Comparison of ENCODE assay signal across 13 cellular contexts in the genomic region with DNA sequence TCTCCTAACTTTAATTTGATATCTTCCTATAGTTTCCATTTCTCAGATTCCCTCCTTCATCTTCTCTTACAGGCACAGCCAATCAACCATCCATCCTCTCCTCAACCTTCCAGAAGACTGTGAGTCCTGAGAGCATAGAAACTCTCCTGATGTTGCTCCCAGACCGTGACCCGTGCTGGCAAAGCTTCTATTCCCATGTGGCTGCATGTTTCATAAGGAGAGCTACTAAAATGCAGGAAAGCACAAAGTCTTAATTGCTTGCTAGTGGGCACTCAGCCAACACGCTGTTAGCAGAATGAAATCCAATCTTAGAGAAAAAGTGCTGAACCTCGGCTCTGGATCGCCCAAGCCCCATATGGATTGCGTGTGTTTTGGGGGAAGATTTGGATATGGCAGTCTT.
DNase-seq lines count a peak whose midpoint lies in the region; ATAC-seq and TF ChIP-seq lines count a peak whose summit lies in the region.
"Had no signal": no experiment of that assay in that cellular context is flagged by ENCODE, and none has a peak within 500 bp of the region (broad histone marks: within the 10 kb centered on the region; RNA-seq: fewer than 3 reads in every experiment).

No MANE protein-coding gene starts in this region.

- peak; percentile 68 to 84 for ATAC-seq in right cardiac atrium
- ATAC-seq in HG03175 (IDR thresholded peaks at IDR 0.05; ENCODE audit: unreplicated experiment), result no peak
- ATAC-seq in GM18867 (IDR thresholded peaks at IDR 0.05; ENCODE audit: unreplicated experiment), result no peak
- ATAC-seq: SK-N-SH treated with all-trans-retinoic acid at 6 μM for 48 hours had no signal

- H3K27ac ChIP-seq in right cardiac atrium (ENCODE audit: low read length) (no peak overlapping the region), neural progenitor cell (no peak overlapping the region), suprapubic skin (no peak overlapping the region)
- H3K27ac ChIP-seq: KMS-11, neutrophil had no signal

- no peaks in the 10 kb centered on the region for H3K79me2 ChIP-seq in neural progenitor cell (ENCODE audit: low read depth)

- no peak overlapping the region for H3K9ac ChIP-seq in neural progenitor cell
- H3K9ac ChIP-seq: KMS-11 had no signal

- TF ChIP-seq CTCF in BE2C (IDR thresholded peaks at IDR 0.05; ENCODE audit: low read depth, low read length) (no peak), neural progenitor cell (IDR thresholded peaks at IDR 0.05) (no peak), suprapubic skin (IDR thresholded peaks at IDR 0.05) (no peak)

- DNase-seq in BE2C, result peak; percentile 59
- DNase-seq in NCI-H1105 treated with DMSO at 0.1 percent for 48 hours (lab: John Stamatoyannopoulos, UW), result peak; percentile 92
- DNase-seq in NCI-H82 treated with DMSO at 0.1 percent for 48 hours (lab: John Stamatoyannopoulos, UW; ENCODE audit: unreplicated experiment), result peak; percentile 21
- DNase-seq in right cardiac atrium, result peak; percentile 82 to 90 (median 84)
- no peak for DNase-seq in neural progenitor cell (ENCODE audit: low spot score)
- no peak for DNase-seq in suprapubic skin (ENCODE audit: low spot score in 2 of 2)
- DNase-seq: activated CD4-positive, CD25-positive, alpha-beta regulatory T cell; effector CD4-positive, alpha-beta T cell had no signal

- H3K4me1 ChIP-seq in BE2C, result no peaks in the 10 kb centered on the region
- no peaks in the 10 kb centered on the region for H3K4me1 ChIP-seq in right cardiac atrium (ENCODE audit: control insufficient read depth, insufficient read depth, low read length)
- H3K4me1 ChIP-seq in neural progenitor cell, result peaks cover 13% of the 10 kb centered on the region
- no peaks in the 10 kb centered on the region for H3K4me1 ChIP-seq in suprapubic skin

- H3K4me2 ChIP-seq in neural progenitor cell, result no peak overlapping the region
- H3K4me2 ChIP-seq: KMS-11 had no signal

- H3K36me3 ChIP-seq in BE2C (no peaks in the 10 kb centered on the region), neural progenitor cell (no peaks in the 10 kb centered on the region), suprapubic skin (no peaks in the 10 kb centered on the region)
- H3K36me3 ChIP-seq: neutrophil had no signal

- no peaks in the 10 kb centered on the region for H3K27me3 Mint-ChIP-seq in neural progenitor cell (ENCODE audit: insufficient read depth, low read depth)

- H3K4me1 Mint-ChIP-seq in neural progenitor cell, result peaks cover 8% of the 10 kb centered on the region

- H3K4me3 ChIP-seq in BE2C (ENCODE audit: low read depth, low read length) (no peak overlapping the region), right cardiac atrium (ENCODE audit: low read length) (no peak overlapping the region), neural progenitor cell (no peak overlapping the region), suprapubic skin (no peak overlapping the region)

- H2AFZ ChIP-seq in neural progenitor cell (replicated peaks), result no peak overlapping the region

- no peaks in the 10 kb centered on the region for H3K36me3 Mint-ChIP-seq in neural progenitor cell

- H3K4me3 Mint-ChIP-seq in neural progenitor cell, result no peak overlapping the region

- H3K27ac Mint-ChIP-seq in neural progenitor cell, result no peak overlapping the region

- no peaks in the 10 kb centered on the region for H3K9me3 ChIP-seq in BE2C
- no peaks in the 10 kb centered on the region for H3K9me3 ChIP-seq in right cardiac atrium (ENCODE audit: control insufficient read depth, low read length)
- no peaks in the 10 kb centered on the region for H3K9me3 ChIP-seq in neural progenitor cell (ENCODE audit: low read depth)
- no peaks in the 10 kb centered on the region for H3K9me3 ChIP-seq in suprapubic skin
- H3K9me3 ChIP-seq: neutrophil had no signal

- intact Hi-C loops in right cardiac atrium (cut with DNase I), result no loop called here

- TF ChIP-seq EP300 in suprapubic skin (IDR thresholded peaks at IDR 0.05), result no peak

- H3F3A ChIP-seq in neural progenitor cell (ENCODE audit: low read depth), result no peaks in the 10 kb centered on the region

- TF ChIP-seq POLR2A in suprapubic skin (IDR thresholded peaks at IDR 0.05), result no peak

- 55% methylated on average over 6 of the region's 6 CpGs for WGBS in right cardiac atrium
- 44% methylated on average over 6 of the region's 6 CpGs for WGBS in suprapubic skin

- H3K9me3 Mint-ChIP-seq in neural progenitor cell, result no peaks in the 10 kb centered on the region

- H3K27me3 ChIP-seq in BE2C (no peaks in the 10 kb centered on the region), right cardiac atrium (ENCODE audit: control insufficient read depth, insufficient read depth) (no peaks in the 10 kb centered on the region), neural progenitor cell (no peaks in the 10 kb centered on the region), suprapubic skin (no peaks in the 10 kb centered on the region)
- H3K27me3 ChIP-seq: neutrophil had no signal

- no peaks in the 10 kb centered on the region for H4K20me1 ChIP-seq in neural progenitor cell (ENCODE audit: low read depth)

Comparison
In these comparisons a context has a peak if more than half of its experiments do, and no peak if none do; other contexts are left out.
1. DNase-seq: peak in BE2C (single experiment), NCI-H1105 treated with DMSO at 0.1 percent for 48 hours (single experiment), NCI-H82 treated with DMSO at 0.1 percent for 48 hours (single experiment) and right cardiac atrium (3 of 3); none in neural progenitor cell (single experiment) and suprapubic skin (0 of 2).
2. ATAC-seq: peak in right cardiac atrium (2 of 2); none in HG03175 (single experiment) and GM18867 (single experiment).